Comparison of ENCODE assay signal across 8 cellular contexts in the genomic region with DNA sequence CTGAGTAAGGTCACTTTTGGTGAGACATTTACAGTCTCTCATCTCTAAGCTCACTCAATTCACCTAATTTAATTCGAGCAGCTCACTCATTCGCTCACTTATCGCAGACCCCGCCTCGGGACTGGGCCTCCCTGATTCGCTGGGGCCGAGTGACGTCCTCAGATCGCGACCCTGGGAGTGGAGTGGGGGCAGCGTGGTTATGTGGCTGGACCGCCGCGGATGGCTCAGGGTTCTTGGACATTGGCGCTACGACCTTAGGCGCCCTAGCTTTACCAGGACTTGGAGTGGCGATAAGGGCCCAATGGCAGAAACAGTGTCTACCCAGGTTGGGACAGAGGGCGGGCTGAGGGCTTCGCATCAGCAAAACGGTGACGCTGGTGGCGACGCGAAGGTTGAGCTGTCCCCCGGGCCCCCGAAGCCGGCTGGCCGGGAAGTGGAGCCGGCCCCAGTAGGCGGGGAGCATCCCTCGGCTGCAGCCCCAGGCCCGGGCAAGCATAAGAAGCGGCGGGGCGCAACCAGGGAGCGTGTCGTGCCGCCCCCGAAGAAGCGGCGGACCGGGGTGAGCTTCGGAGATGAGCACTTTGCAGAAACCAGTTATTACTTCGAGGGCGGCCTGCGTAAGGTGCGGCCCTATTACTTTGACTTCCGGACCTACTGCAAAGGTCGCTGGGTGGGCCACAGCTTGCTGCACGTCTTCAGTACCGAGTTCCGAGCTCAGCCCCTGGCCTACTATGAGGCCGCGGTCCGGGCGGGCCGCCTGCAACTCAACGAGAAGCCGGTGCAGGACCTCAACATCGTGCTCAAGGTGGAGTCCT. TPM values are rescaled to one million over a fixed set of nuclear protein-coding genes. Genes with fewer than 3 reads are reported as not detected.
DNase-seq lines count a peak whose midpoint lies in the region; ATAC-seq, FAIRE-seq and TF ChIP-seq lines count a peak whose summit lies in the region.

A gene with protein sequence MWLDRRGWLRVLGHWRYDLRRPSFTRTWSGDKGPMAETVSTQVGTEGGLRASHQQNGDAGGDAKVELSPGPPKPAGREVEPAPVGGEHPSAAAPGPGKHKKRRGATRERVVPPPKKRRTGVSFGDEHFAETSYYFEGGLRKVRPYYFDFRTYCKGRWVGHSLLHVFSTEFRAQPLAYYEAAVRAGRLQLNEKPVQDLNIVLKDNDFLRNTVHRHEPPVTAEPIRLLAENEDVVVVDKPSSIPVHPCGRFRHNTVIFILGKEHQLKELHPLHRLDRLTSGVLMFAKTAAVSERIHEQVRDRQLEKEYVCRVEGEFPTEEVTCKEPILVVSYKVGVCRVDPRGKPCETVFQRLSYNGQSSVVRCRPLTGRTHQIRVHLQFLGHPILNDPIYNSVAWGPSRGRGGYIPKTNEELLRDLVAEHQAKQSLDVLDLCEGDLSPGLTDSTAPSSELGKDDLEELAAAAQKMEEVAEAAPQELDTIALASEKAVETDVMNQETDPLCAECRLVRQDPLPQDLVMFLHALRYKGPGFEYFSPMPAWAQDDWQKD (plus strand): TSS at position 161 of the 815 bp plus-strand sequence. CDS start 39 bp downstream, at position 200.

- peak; percentile 91 for TF ChIP-seq POLR2A in endothelial cell of umbilical vein (IDR thresholded peaks at IDR 0.05; ENCODE audit: low read depth, low read length)

- H3K79me2 ChIP-seq in OCI-LY7 (ENCODE audit: insufficient read depth, low read depth, low read length) = peaks cover 29% of the 10 kb centered on the region
- peaks cover 18% of the 10 kb centered on the region for H3K79me2 ChIP-seq in endothelial cell of umbilical vein (ENCODE audit: control insufficient read depth, insufficient read depth, low read length)

- intact Hi-C loops in OCI-LY7 (cut with micrococcal nuclease; ENCODE audit: unreplicated experiment) = loop anchor here (2.0 to 10.0 kb wide), 4 partner anchors 25 to 765 kb away; a partner anchor contains a TSS
- intact Hi-C loops in endothelial cell of umbilical vein (cut with micrococcal nuclease) = loop anchor here (2.0 to 10.0 kb wide), 2 partner anchors 25 to 325 kb away; a partner anchor contains a TSS

- no peaks in the 10 kb centered on the region for H3K27me3 ChIP-seq in endothelial cell of umbilical vein (ENCODE audit: control insufficient read depth in 2 of 2, insufficient read depth in 2 of 2, low read length in 2 of 2)

- peaks cover 28% of the 10 kb centered on the region for H3K36me3 ChIP-seq in OCI-LY7 (ENCODE audit: insufficient read depth, low read length)
- H3K36me3 ChIP-seq in endothelial cell of umbilical vein (ENCODE audit: control insufficient read depth in 2 of 2, extremely low read depth in 1 of 2, insufficient read depth in 2 of 2, low read length in 2 of 2) = peaks cover 2 to 14% of the 10 kb centered on the region in 2 experiments

- peak; percentile 96 for FAIRE-seq in endothelial cell of umbilical vein (lab: Jason Lieb, UNC)

- H3K9me3 ChIP-seq in OCI-LY7 (ENCODE audit: low read length) (no peaks in the 10 kb centered on the region), endothelial cell of umbilical vein (replicated peaks; ENCODE audit: control insufficient read depth, insufficient read depth, low read length) (no peaks in the 10 kb centered on the region)

- H3K9me1 ChIP-seq in endothelial cell of umbilical vein (replicated peaks; ENCODE audit: control insufficient read depth, extremely low read depth, insufficient read depth, low read length) = no peaks in the 10 kb centered on the region

- POLR2A ChIA-PET in OCI-LY7 (lab: Charles Lee) (interaction anchor here (0.6 to 1.7 kb wide), 13 partner anchors 8 to 401 kb away, joined by 3 to 12 read pairs (median 4); a partner anchor contains a TSS), endothelial cell of umbilical vein (lab: Charles Lee) (interaction anchor here (1.0 to 1.3 kb wide), 2 partner anchors 13 to 20 kb away, joined by 3 to 6 read pairs; no protein-coding TSS in a partner anchor)

- H3K27ac ChIP-seq in OCI-LY7 (ENCODE audit: low read depth, low read length, poor library complexity, severe bottlenecking) (peak within 1 kb of the TSS; percentile 17), endothelial cell of umbilical vein (ENCODE audit: insufficient read depth, low read depth, low read length) (peak within 1 kb of the TSS; percentile 6)

- CTCF ChIA-PET in OCI-LY7 (lab: Charles Lee; ENCODE audit: unreplicated experiment) = interaction anchor here (0.8 to 1.0 kb wide), 4 partner anchors 20 to 288 kb away, joined by 3 to 6 read pairs (median 4); a partner anchor contains a TSS
- CTCF ChIA-PET in endothelial cell of umbilical vein (lab: Charles Lee) = interaction anchor here (0.6 to 1.8 kb wide), 9 partner anchors 10 to 326 kb away, joined by 3 to 37 read pairs (median 4); a partner anchor contains a TSS

- peak within 1 kb of the TSS; percentile 91 for H3K4me3 ChIP-seq in OCI-LY7 (ENCODE audit: low read depth, low read length, poor library complexity, severe bottlenecking)
- H3K4me3 ChIP-seq in endothelial cell of umbilical vein (replicated peaks in 1 of 3; ENCODE audit: insufficient read depth in 1 of 3, low read depth in 1 of 3, low read length in 3 of 3) = peak within 1 kb of the TSS; percentile 60 to 78 (median 64)

- BruUV-seq in OCI-LY7 (replicated peaks; lab: Mats Ljungman, UMichigan) = no TSS peak
- BruUV-seq in endothelial cell of umbilical vein (replicated peaks; lab: Mats Ljungman, UMichigan) = TSS peak; percentile 46

- peak; percentile 27 for ATAC-seq in GM19468 (IDR thresholded peaks at IDR 0.05; ENCODE audit: extremely low read depth, unreplicated experiment)

- no peaks in the 10 kb centered on the region for H3K9me2 ChIP-seq in OCI-LY7 (ENCODE audit: insufficient read depth, low read length)

- H2AFZ ChIP-seq in OCI-LY7 (ENCODE audit: low read length) (peak within 1 kb of the TSS; percentile 92), endothelial cell of umbilical vein (ENCODE audit: low read depth, low read length) (peak within 1 kb of the TSS; percentile 81)

- H4K20me1 ChIP-seq in OCI-LY7 (ENCODE audit: insufficient read depth, low read length) (peaks cover 10% of the 10 kb centered on the region; the same call in 1 of the 2 replicates), endothelial cell of umbilical vein (replicated peaks; ENCODE audit: control insufficient read depth, extremely low read depth, insufficient read depth, low read length) (no peaks in the 10 kb centered on the region)

- DNase-seq in CD1c-positive myeloid dendritic cell (ENCODE audit: extremely low spot score) (peak; percentile 94), HuH-7.5 (ENCODE audit: low spot score) (peak; percentile 69), OCI-LY7 (ENCODE audit: low spot score) (peak; percentile 93), endothelial cell of umbilical vein (ENCODE audit: low read depth, low spot score) (peak; percentile 92), middle frontal gyrus (ENCODE audit: extremely low spot score, low spot score) (peak; percentile 88)
- DNase-seq in activated CD8-positive, alpha-beta memory T cell treated with anti-CD3 and anti-CD28 coated beads, Interleukin-2, amount 50 U/mL, for 4 hours = peak; percentile 93
- DNase-seq in stimulated activated CD8-positive, alpha-beta memory T cell treated with anti-CD3 and anti-CD28 coated beads, Interleukin-15, amount 100 ng/mL, for 48 hours (ENCODE audit: low read depth in 2 of 2) = peak; percentile 86 to 90

- H3K4me2 ChIP-seq in OCI-LY7 (ENCODE audit: low read length) (peak within 1 kb of the TSS; percentile 85), endothelial cell of umbilical vein (ENCODE audit: insufficient read depth, low read length) (peak within 1 kb of the TSS; percentile 92)

- H3K4me1 ChIP-seq in OCI-LY7 (ENCODE audit: insufficient read depth, low read length, poor library complexity, severe bottlenecking) = peaks cover 51% of the 10 kb centered on the region
- peaks cover 18% of the 10 kb centered on the region for H3K4me1 ChIP-seq in endothelial cell of umbilical vein (ENCODE audit: control insufficient read depth, extremely low read depth, insufficient read depth, low read length)

- H3K9ac ChIP-seq in endothelial cell of umbilical vein (replicated peaks; ENCODE audit: extremely low read depth, insufficient read depth, low read length) = peak within 1 kb of the TSS; percentile 57

- TF ChIP-seq CTCF in OCI-LY7 (conservative IDR thresholded peaks at IDR 0.05; ENCODE audit: low read length) = no peak
- no peak for TF ChIP-seq CTCF in endothelial cell of umbilical vein (IDR thresholded peaks at IDR 0.05; ENCODE audit: extremely low read depth in 1 of 2, insufficient read depth in 1 of 2, low read depth in 1 of 2, low read length in 2 of 2)

- dilution Hi-C loops in endothelial cell of umbilical vein (cut with MboI; ENCODE audit: extremely low pct_ligation_motif_present, low sequenced_read_pairs) = no loop called here

TF ChIP-seq in endothelial cell of umbilical vein, 7 proteins besides CTCF, POLR2A, EP300 and RAD21:
- TF ChIP-seq FOS (IDR thresholded peaks at IDR 0.05; ENCODE audit: borderline replicate concordance, insufficient read depth, low read length) (no peak), POLR2AphosphoS5 (IDR thresholded peaks at IDR 0.05; ENCODE audit: insufficient read depth, low read depth, low read length) (peak; percentile 76), EZH2 (IDR thresholded peaks at IDR 0.05; ENCODE audit: borderline replicate concordance, low read depth, low read length, severe bottlenecking) (no peak), JUN (IDR thresholded peaks at IDR 0.05; ENCODE audit: borderline replicate concordance, insufficient read depth, insufficient read length, low read depth) (no peak), MYC (IDR thresholded peaks at IDR 0.05; ENCODE audit: low read depth, low read length) (peak; percentile 60), GATA2 (IDR thresholded peaks at IDR 0.05; ENCODE audit: insufficient read depth, insufficient read length, low read depth, low read length) (no peak)
- TF ChIP-seq, protein P1, sequence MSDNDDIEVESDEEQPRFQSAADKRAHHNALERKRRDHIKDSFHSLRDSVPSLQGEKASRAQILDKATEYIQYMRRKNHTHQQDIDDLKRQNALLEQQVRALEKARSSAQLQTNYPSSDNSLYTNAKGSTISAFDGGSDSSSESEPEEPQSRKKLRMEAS (IDR thresholded peaks at IDR 0.05; ENCODE audit: insufficient read depth, insufficient read length) = peak; percentile 38

RNA-seq across cellular contexts. Expression of the gene that starts here (rescaled TPM):
- 26.4 and 27.7 TPM in 2 replicates for total RNA-seq in OCI-LY7 (2014; rRNA removed; shearing (Covaris generic))
- total RNA-seq in OCI-LY7 (2022) = 15.7 and 18.9 TPM in 2 replicates
- total RNA-seq in endothelial cell of umbilical vein = 10.6 and 11.4 TPM in 2 replicates
- polyA plus RNA-seq in endothelial cell of umbilical vein = 7.0 and 7.8 TPM in 2 replicates
- polyA plus RNA-seq in endothelial cell of umbilical vein (2011; cell fraction: cytosol; rRNA removed) = 6.3 and 6.7 TPM in 2 replicates
- 4.7 and 4.9 TPM in 2 replicates for polyA plus RNA-seq in endothelial cell of umbilical vein (2011; cell fraction: nucleus; rRNA removed)
- polyA plus RNA-seq in endothelial cell of umbilical vein (2012) = 7.1 and 7.4 TPM in 2 replicates
- 8.2 and 11.1 TPM in 2 replicates for polyA minus RNA-seq in endothelial cell of umbilical vein
- 15.4 TPM for polyA minus RNA-seq in endothelial cell of umbilical vein (2011; cell fraction: cytosol; rRNA and poly(A)+ RNA removed)
- polyA minus RNA-seq in endothelial cell of umbilical vein (2011; cell fraction: nucleus; rRNA and poly(A)+ RNA removed) = 2.8 and 3.5 TPM in 2 replicates

Comparison
In these comparisons a context has a peak if more than half of its experiments do, and no peak if none do; other contexts are left out.
1. Peak in every context shown above with its lines: DNase-seq, ATAC-seq, H3K4me3 ChIP-seq and H3K27ac ChIP-seq.